Comparison of ENCODE assay signal across 17 cellular contexts in genomic region chr19:39139305-39140194, GRCh38. TPM values are rescaled to one million over a fixed set of nuclear protein-coding genes. Genes with fewer than 3 reads are reported as not detected.
A peak's percentile ranks its signal among the peaks of the same experiment; 100 is the strongest.
DNase-seq lines count a peak whose midpoint lies in the region; ATAC-seq and TF ChIP-seq lines count a peak whose summit lies in the region.
"Had no signal": no experiment of that assay in that cellular context is flagged by ENCODE, and none has a peak within 500 bp of the region (broad histone marks: within the 10 kb centered on the region; RNA-seq: fewer than 3 reads in every experiment).

No MANE protein-coding gene starts in this region.

- H3K4me2 ChIP-seq in BLaER1 (peak overlapping the region; percentile 26; the same call in 1 of the 2 replicates), neural progenitor cell (peak overlapping the region; percentile 74)

- ATAC-seq in GM18511 (IDR thresholded peaks at IDR 0.05; ENCODE audit: unreplicated experiment) (no peak), GM18868 (IDR thresholded peaks at IDR 0.05; ENCODE audit: unreplicated experiment) (no peak)
- ATAC-seq in natural killer cell treated with Interleukin-12 subunit alpha and Interleukin-12 subunit beta and Interleukin-15 and Interleukin-18, amount 100 ng/mL, for 72 hours = no peak

- WGBS in testis, 2 donors = 60 to 72% methylated on average over 13 of the region's 13 CpGs

- peaks cover 96% of the 10 kb centered on the region for H3K79me2 ChIP-seq in neural progenitor cell (ENCODE audit: low read depth)

- peaks cover 93% of the 10 kb centered on the region for H3K4me1 ChIP-seq in BLaER1
- peaks cover 42% of the 10 kb centered on the region for H3K4me1 ChIP-seq in neural progenitor cell
- H3K4me1 ChIP-seq in testis = peaks cover 50% of the 10 kb centered on the region

- peaks cover 12% of the 10 kb centered on the region; the same call in 1 of the 2 replicates for H3K36me3 ChIP-seq in BLaER1
- no peaks in the 10 kb centered on the region for H3K36me3 ChIP-seq in neural progenitor cell
- H3K36me3 ChIP-seq in testis (ENCODE audit: low read depth, missing control alignments) = no peaks in the 10 kb centered on the region

- H3K9me3 Mint-ChIP-seq in glutamatergic neuron (ENCODE audit: unreplicated experiment) = peaks cover 10% of the 10 kb centered on the region
- no peaks in the 10 kb centered on the region for H3K9me3 Mint-ChIP-seq in neural progenitor cell
- no peaks in the 10 kb centered on the region for H3K9me3 Mint-ChIP-seq in natural killer cell treated with Interleukin-12 subunit alpha and Interleukin-12 subunit beta and Interleukin-15 and Interleukin-18, amount 100 ng/mL, for 72 hours
- H3K9me3 Mint-ChIP-seq: immature natural killer cell; T-helper 2 cell treated with Interferon-gamma antibody and Interleukin-4, amounts not matched to agents 5 μg/mL and 100 μg/mL, for 36 hours had no signal

- H4K20me1 ChIP-seq in BLaER1 (peaks cover 100% of the 10 kb centered on the region), neural progenitor cell (ENCODE audit: low read depth) (peaks cover 95% of the 10 kb centered on the region)

- peaks cover 16% of the 10 kb centered on the region for H3F3A ChIP-seq in neural progenitor cell (ENCODE audit: low read depth)

- H3K9me3 ChIP-seq in BLaER1 = no peaks in the 10 kb centered on the region
- no peaks in the 10 kb centered on the region for H3K9me3 ChIP-seq in neural progenitor cell (ENCODE audit: low read depth)
- no peaks in the 10 kb centered on the region for H3K9me3 ChIP-seq in testis
- H3K9me3 ChIP-seq: MG63 had no signal

- intact Hi-C loops in testis (cut with DNase I; ENCODE audit: low total_unique reads) = no loop called here

- H3K27ac Mint-ChIP-seq in glutamatergic neuron (ENCODE audit: unreplicated experiment) = no peak overlapping the region
- H3K27ac Mint-ChIP-seq in neural progenitor cell = peak overlapping the region; percentile 29
- H3K27ac Mint-ChIP-seq in natural killer cell treated with Interleukin-12 subunit alpha and Interleukin-12 subunit beta and Interleukin-15 and Interleukin-18, amount 100 ng/mL, for 72 hours = no peak overlapping the region
- H3K27ac Mint-ChIP-seq: immature natural killer cell; T-helper 2 cell treated with Interferon-gamma antibody and Interleukin-4, amounts not matched to agents 5 μg/mL and 100 μg/mL, for 36 hours had no signal

- no peak for TF ChIP-seq POLR2A in testis (IDR thresholded peaks at IDR 0.05)

- DNase-seq in OCI-M1 (lab: John Stamatoyannopoulos, UW) (peak; percentile 35), glutamatergic neuron (no peak), neural progenitor cell (ENCODE audit: low spot score) (peak; percentile 68), testis (no peak)
- no peak for DNase-seq in natural killer cell treated with Interleukin-12 subunit alpha and Interleukin-12 subunit beta and Interleukin-15 and Interleukin-18, amount 100 ng/mL, for 72 hours (ENCODE audit: low spot score)
- DNase-seq: activated CD4-positive, alpha-beta T cell treated with anti-CD3 and anti-CD28 coated beads, Interleukin-2, amount 50 U/mL, for 48 hours; immature natural killer cell; MG63; NCI-H2029; NCI-H748 treated with DMSO at 0.1 percent for 48 hours; retina had no signal

- H3K4me3 Mint-ChIP-seq in glutamatergic neuron (ENCODE audit: unreplicated experiment) (peak overlapping the region; percentile 25), neural progenitor cell (peak overlapping the region; percentile 41)
- H3K4me3 Mint-ChIP-seq in natural killer cell treated with Interleukin-12 subunit alpha and Interleukin-12 subunit beta and Interleukin-15 and Interleukin-18, amount 100 ng/mL, for 72 hours = no peak overlapping the region
- H3K4me3 Mint-ChIP-seq: immature natural killer cell; T-helper 2 cell treated with Interferon-gamma antibody and Interleukin-4, amounts not matched to agents 5 μg/mL and 100 μg/mL, for 36 hours had no signal

- H3K4me3 ChIP-seq in BLaER1 (no peak overlapping the region), neural progenitor cell (peak overlapping the region; percentile 28), testis (no peak overlapping the region)
- H3K4me3 ChIP-seq: MG63 had no signal

- H3K36me3 Mint-ChIP-seq in glutamatergic neuron (ENCODE audit: unreplicated experiment) (no peaks in the 10 kb centered on the region), neural progenitor cell (no peaks in the 10 kb centered on the region)
- no peaks in the 10 kb centered on the region for H3K36me3 Mint-ChIP-seq in natural killer cell treated with Interleukin-12 subunit alpha and Interleukin-12 subunit beta and Interleukin-15 and Interleukin-18, amount 100 ng/mL, for 72 hours
- H3K36me3 Mint-ChIP-seq: immature natural killer cell had no signal

- H3K27ac ChIP-seq in BLaER1 (0 out of 2 replicates have a peak overlapping the region, but pooled peaks have one; percentile 13), neural progenitor cell (peak overlapping the region; percentile 65), testis (no peak overlapping the region)

- H3K27me3 ChIP-seq in BLaER1 (no peaks in the 10 kb centered on the region), neural progenitor cell (no peaks in the 10 kb centered on the region), testis (no peaks in the 10 kb centered on the region)
- H3K27me3 ChIP-seq: MG63 had no signal

- TF ChIP-seq CTCF in glutamatergic neuron (IDR thresholded peaks at IDR 0.05; ENCODE audit: partially characterized antibody, unreplicated experiment) = no peak
- TF ChIP-seq CTCF in neural progenitor cell (IDR thresholded peaks at IDR 0.05) = no peak
- no peak for TF ChIP-seq CTCF in testis (IDR thresholded peaks at IDR 0.05)

- H3K4me1 Mint-ChIP-seq in glutamatergic neuron (ENCODE audit: low read depth, unreplicated experiment) (peaks cover 40% of the 10 kb centered on the region), neural progenitor cell (peaks cover 49% of the 10 kb centered on the region)
- H3K4me1 Mint-ChIP-seq in natural killer cell treated with Interleukin-12 subunit alpha and Interleukin-12 subunit beta and Interleukin-15 and Interleukin-18, amount 100 ng/mL, for 72 hours (ENCODE audit: low read depth in 2 of 2) = peaks cover 9 to 26% of the 10 kb centered on the region in 2 donors

- H2AFZ ChIP-seq in neural progenitor cell (replicated peaks) = no peak overlapping the region

- H3K9ac ChIP-seq in BLaER1 (0 out of 2 replicates have a peak overlapping the region, but pooled peaks have one; percentile 19), neural progenitor cell (peak overlapping the region; percentile 20)

- peaks cover 7% of the 10 kb centered on the region for H3K27me3 Mint-ChIP-seq in glutamatergic neuron (ENCODE audit: unreplicated experiment)
- no peaks in the 10 kb centered on the region for H3K27me3 Mint-ChIP-seq in neural progenitor cell (ENCODE audit: insufficient read depth, low read depth)
- no peaks in the 10 kb centered on the region for H3K27me3 Mint-ChIP-seq in natural killer cell treated with Interleukin-12 subunit alpha and Interleukin-12 subunit beta and Interleukin-15 and Interleukin-18, amount 100 ng/mL, for 72 hours

RNA-seq across cellular contexts. Expression of gene PAK4, which starts 14.0 kb away (rescaled TPM):
- total RNA-seq in glutamatergic neuron (ENCODE audit: unreplicated experiment) (52.5 TPM), neural progenitor cell (ENCODE audit: low replicate concordance) (9.7 and 34.3 TPM in 2 replicates), testis (10 to 100 TPM; 84.3 to 88.3 TPM)
- 61.0 TPM for polyA plus RNA-seq in testis (ENCODE audit: insufficient read depth, low read depth, low replicate concordance)
- total RNA-seq in natural killer cell treated with Interleukin-12 subunit alpha and Interleukin-12 subunit beta and Interleukin-15 and Interleukin-18, amount 100 ng/mL, for 72 hours = 10 to 100 TPM; 18.3 to 22.9 TPM

RNA-seq across cellular contexts. Expression of gene ACP7, which starts 55.4 kb away (rescaled TPM):
- total RNA-seq in glutamatergic neuron (ENCODE audit: unreplicated experiment) (not detected), neural progenitor cell (ENCODE audit: low replicate concordance) (0.22 TPM in 1 of 2 replicates, not detected in the other), testis (not detected)
- polyA plus RNA-seq in testis (ENCODE audit: insufficient read depth, low read depth, low replicate concordance) = not detected
- under 1 TPM in 1 of 2 donors, not detected in 1; 0.36 TPM for total RNA-seq in natural killer cell treated with Interleukin-12 subunit alpha and Interleukin-12 subunit beta and Interleukin-15 and Interleukin-18, amount 100 ng/mL, for 72 hours
- total RNA-seq: myocyte had no signal
- polyA plus RNA-seq: AG04450, immature natural killer cell had no signal

RNA-seq across cellular contexts. Expression of gene NCCRP1, which starts 57.2 kb away (rescaled TPM):
- total RNA-seq in glutamatergic neuron (ENCODE audit: unreplicated experiment) = 0.61 TPM
- 1.0 and 1.9 TPM in 2 replicates for total RNA-seq in neural progenitor cell (ENCODE audit: low replicate concordance)
- 1 to 10 TPM; 1.1 to 1.3 TPM for total RNA-seq in testis
- 0.73 TPM for polyA plus RNA-seq in testis (ENCODE audit: insufficient read depth, low read depth, low replicate concordance)
- total RNA-seq in natural killer cell treated with Interleukin-12 subunit alpha and Interleukin-12 subunit beta and Interleukin-15 and Interleukin-18, amount 100 ng/mL, for 72 hours = not detected
- total RNA-seq: myocyte had no signal
- polyA plus RNA-seq: AG04450, immature natural killer cell had no signal

Comparison
In these comparisons a context has a peak if more than half of its experiments do, and no peak if none do; other contexts are left out.
1. H3K27ac ChIP-seq: peak in BLaER1 (single experiment) and neural progenitor cell (single experiment); none in testis (0 of 2).
2. DNase-seq: peak in OCI-M1 (single experiment) and neural progenitor cell (single experiment); none in glutamatergic neuron (single experiment), testis (single experiment) and natural killer cell treated with Interleukin-12 subunit alpha and Interleukin-12 subunit beta and Interleukin-15 and Interleukin-18, amount 100 ng/mL, for 72 hours (single experiment).